Comparison of ENCODE assay signal across 1 cellular context in genomic region chr17:39597372-39598046, GRCh38.
TF ChIP-seq lines count a peak whose summit lies in the region.

No MANE protein-coding gene starts in this region.

TF ChIP-seq in WTC11, 78 proteins besides CTCF, POLR2A, EP300 and RAD21 (continued from another document):
- TF ChIP-seq RELA (CRISPR knock-in tag; IDR thresholded peaks at IDR 0.05; ENCODE audit: borderline replicate concordance) (no peak), JAZF1 (CRISPR knock-in tag; IDR thresholded peaks at IDR 0.05) (no peak), NR2C2 (CRISPR knock-in tag; IDR thresholded peaks at IDR 0.05) (no peak), MAX (CRISPR knock-in tag; IDR thresholded peaks at IDR 0.05) (no peak), OVOL2 (CRISPR knock-in tag; IDR thresholded peaks at IDR 0.05; ENCODE audit: borderline replicate concordance) (no peak), ELF4 (CRISPR knock-in tag; IDR thresholded peaks at IDR 0.05; ENCODE audit: low read depth) (no peak), E2F5 (CRISPR knock-in tag; IDR thresholded peaks at IDR 0.05) (no peak), TEAD4 (CRISPR knock-in tag; IDR thresholded peaks at IDR 0.05) (no peak), GTF2I (CRISPR knock-in tag; conservative IDR thresholded peaks at IDR 0.05) (no peak), ATF1 (CRISPR knock-in tag; IDR thresholded peaks at IDR 0.05) (no peak), FOXP1 (CRISPR knock-in tag; IDR thresholded peaks at IDR 0.05; ENCODE audit: borderline replicate concordance) (no peak), FOXJ3 (CRISPR knock-in tag; IDR thresholded peaks at IDR 0.05; ENCODE audit: borderline replicate concordance) (no peak), ETV6 (CRISPR knock-in tag; IDR thresholded peaks at IDR 0.05) (no peak)
